Comparison of ENCODE assay signal across 7 cellular contexts in genomic region chr1:212234431-212235298, GRCh38. TPM values are rescaled to one million over a fixed set of nuclear protein-coding genes. Genes with fewer than 3 reads are reported as not detected.
A peak's percentile ranks its signal among the peaks of the same experiment; 100 is the strongest.
DNase-seq lines count a peak whose midpoint lies in the region; ATAC-seq, FAIRE-seq and TF ChIP-seq lines count a peak whose summit lies in the region.

No MANE protein-coding gene starts in this region.

- WGBS in GM23248 (ENCODE audit: low coverage in 1 of 2, low lambda C conversion rate in 2 of 2, missing lambda C conversion rate in 2 of 2), 2 experiments, result 38 to 41% methylated on average over 6 of the region's 6 CpGs

- H3K4me1 ChIP-seq in GM23248 (ENCODE audit: insufficient read depth) (peaks cover 22% of the 10 kb centered on the region), MM.1S (ENCODE audit: low read length) (peaks cover 57% of the 10 kb centered on the region)

- H2AFZ ChIP-seq in GM23248 (peak overlapping the region; percentile 43), MM.1S (ENCODE audit: low read length) (peak overlapping the region; percentile 35)

- no peak for TF ChIP-seq CTCF in MM.1S (IDR thresholded peaks at IDR 0.05; ENCODE audit: low read length)
- TF ChIP-seq CTCF in mesothelial cell of epicardium (IDR thresholded peaks at IDR 0.05; ENCODE audit: unreplicated experiment), result no peak

- TF ChIP-seq POLR2A in GM12891 (IDR thresholded peaks at IDR 0.05; ENCODE audit: low read depth, low read length), result no peak

- no peaks in the 10 kb centered on the region for H3K79me2 ChIP-seq in GM23248 (ENCODE audit: insufficient read depth)
- H3K79me2 ChIP-seq in MM.1S (ENCODE audit: low read length), result no peaks in the 10 kb centered on the region

- H3K27ac ChIP-seq in GM23248 (peak overlapping the region; percentile 65), MM.1S (ENCODE audit: low read length) (peak overlapping the region; percentile 29; the same call in 1 of the 2 replicates)

- H3K36me3 ChIP-seq in GM23248 (ENCODE audit: low read depth), result no peaks in the 10 kb centered on the region
- H3K36me3 ChIP-seq in MM.1S (replicated peaks; ENCODE audit: insufficient read depth, low read length), result no peaks in the 10 kb centered on the region

- H3K36me3 Mint-ChIP-seq in activated naive CD8-positive, alpha-beta T cell, result no peaks in the 10 kb centered on the region
- H3K36me3 Mint-ChIP-seq in stimulated activated naive B cell treated with anti-CD40 and anti-IgM and Interleukin-4, amounts not matched to agents 10 μg/mL and 1 μg/mL and 100 μg/mL, for 72 hours, result no peaks in the 10 kb centered on the region
- no peaks in the 10 kb centered on the region for H3K36me3 Mint-ChIP-seq in mesothelial cell of epicardium

- H3K9me3 Mint-ChIP-seq in activated naive CD8-positive, alpha-beta T cell (ENCODE audit: low read depth), result no peaks in the 10 kb centered on the region
- H3K9me3 Mint-ChIP-seq in stimulated activated naive B cell treated with anti-CD40 and anti-IgM and Interleukin-4, amounts not matched to agents 10 μg/mL and 1 μg/mL and 100 μg/mL, for 72 hours, result no peaks in the 10 kb centered on the region
- H3K9me3 Mint-ChIP-seq in mesothelial cell of epicardium, result no peaks in the 10 kb centered on the region

- peaks cover 6% of the 10 kb centered on the region for H3F3A ChIP-seq in GM23248 (ENCODE audit: insufficient read depth)
- H3F3A ChIP-seq in MM.1S (ENCODE audit: insufficient read depth, low read length), result peaks cover 16% of the 10 kb centered on the region; the same call in 1 of the 2 replicates

- H3K4me3 ChIP-seq in GM23248 (peak overlapping the region; percentile 46), MM.1S (ENCODE audit: low read length) (no peak overlapping the region)

- H3K4me3 Mint-ChIP-seq in activated naive CD8-positive, alpha-beta T cell, result peak overlapping the region; percentile 21
- no peak overlapping the region for H3K4me3 Mint-ChIP-seq in stimulated activated naive B cell treated with anti-CD40 and anti-IgM and Interleukin-4, amounts not matched to agents 10 μg/mL and 1 μg/mL and 100 μg/mL, for 72 hours
- no peak overlapping the region for H3K4me3 Mint-ChIP-seq in mesothelial cell of epicardium

- in situ Hi-C loops in GM23248 (cut with MboI), result no loop called here

- DNase-seq in GM12891 (ENCODE audit: insufficient read length, low spot score), result no peak
- peak; percentile 98 for DNase-seq in GM23248
- DNase-seq in MM.1S, result peak; percentile 79
- DNase-seq in hepatic stellate cell (ENCODE audit: low spot score), result peak; percentile 87
- peak; percentile 6 for DNase-seq in stimulated activated naive B cell treated with anti-CD40 and anti-IgM and Interleukin-4, amounts not matched to agents 10 μg/mL and 1 μg/mL and 100 μg/mL, for 72 hours
- DNase-seq in mesothelial cell of epicardium (ENCODE audit: low spot score in 2 of 2, unreplicated experiment in 2 of 2), result no peak

- peak; percentile 84 to 90 for ATAC-seq in stimulated activated naive B cell treated with anti-CD40 and anti-IgM and Interleukin-4, amounts not matched to agents 10 μg/mL and 1 μg/mL and 100 μg/mL, for 72 hours (replicated peaks)

- FAIRE-seq in GM12891 (lab: Jason Lieb, UNC), result peak; percentile 78

- H3K9me2 ChIP-seq in GM23248 (ENCODE audit: insufficient read depth) (no peaks in the 10 kb centered on the region), MM.1S (replicated peaks; ENCODE audit: insufficient read depth, low read length) (no peaks in the 10 kb centered on the region)

- H3K9me3 ChIP-seq in GM23248 (ENCODE audit: low read depth) (no peaks in the 10 kb centered on the region), MM.1S (replicated peaks; ENCODE audit: insufficient read depth, low read length) (no peaks in the 10 kb centered on the region)

- H4K20me1 ChIP-seq in GM23248 (ENCODE audit: insufficient read depth) (no peaks in the 10 kb centered on the region), MM.1S (ENCODE audit: insufficient read depth, low read length) (no peaks in the 10 kb centered on the region)

- H3K27me3 Mint-ChIP-seq in activated naive CD8-positive, alpha-beta T cell, result no peaks in the 10 kb centered on the region
- H3K27me3 Mint-ChIP-seq in stimulated activated naive B cell treated with anti-CD40 and anti-IgM and Interleukin-4, amounts not matched to agents 10 μg/mL and 1 μg/mL and 100 μg/mL, for 72 hours, result peaks cover 0 to 3% of the 10 kb centered on the region in 2 donors
- no peaks in the 10 kb centered on the region for H3K27me3 Mint-ChIP-seq in mesothelial cell of epicardium (ENCODE audit: low read depth)

- H3K4me2 ChIP-seq in GM23248 (ENCODE audit: unreplicated experiment), result peak overlapping the region; percentile 53
- peak overlapping the region; percentile 34 for H3K4me2 ChIP-seq in MM.1S (ENCODE audit: low read depth, low read length)

- peak overlapping the region; percentile 54 for H3K27ac Mint-ChIP-seq in activated naive CD8-positive, alpha-beta T cell
- H3K27ac Mint-ChIP-seq in stimulated activated naive B cell treated with anti-CD40 and anti-IgM and Interleukin-4, amounts not matched to agents 10 μg/mL and 1 μg/mL and 100 μg/mL, for 72 hours, result no peak overlapping the region
- no peak overlapping the region for H3K27ac Mint-ChIP-seq in mesothelial cell of epicardium

- H3K4me1 Mint-ChIP-seq in activated naive CD8-positive, alpha-beta T cell (ENCODE audit: low read depth), result peaks cover 26% of the 10 kb centered on the region
- H3K4me1 Mint-ChIP-seq in stimulated activated naive B cell treated with anti-CD40 and anti-IgM and Interleukin-4, amounts not matched to agents 10 μg/mL and 1 μg/mL and 100 μg/mL, for 72 hours, result peaks cover 5 to 15% of the 10 kb centered on the region in 2 donors
- no peaks in the 10 kb centered on the region for H3K4me1 Mint-ChIP-seq in mesothelial cell of epicardium

- H3K9ac ChIP-seq in GM23248, result peak overlapping the region; percentile 39
- no peak overlapping the region for H3K9ac ChIP-seq in MM.1S (ENCODE audit: low read length)

- no peaks in the 10 kb centered on the region for H3K27me3 ChIP-seq in GM23248 (replicated peaks; ENCODE audit: insufficient read depth)
- H3K27me3 ChIP-seq in MM.1S (replicated peaks; ENCODE audit: insufficient read depth, low read length), result no peaks in the 10 kb centered on the region

TF ChIP-seq in GM12891, 5 proteins besides CTCF, POLR2A, EP300 and RAD21:
- no peak for TF ChIP-seq PAX5 (IDR thresholded peaks at IDR 0.05; ENCODE audit: insufficient read depth, low read length, severe bottlenecking)
- no peak for TF ChIP-seq POU2F2 (IDR thresholded peaks at IDR 0.05; ENCODE audit: low read depth, low read length)
- TF ChIP-seq SPI1 (IDR thresholded peaks at IDR 0.05; ENCODE audit: low read depth, low read length), result no peak
- no peak for TF ChIP-seq POLR2AphosphoS5 (IDR thresholded peaks at IDR 0.05; ENCODE audit: low read depth, low read length)
- TF ChIP-seq TAF1 (IDR thresholded peaks at IDR 0.05; ENCODE audit: low read depth, low read length), result no peak

RNA-seq across cellular contexts. Expression of gene PPP2R5A, which starts 50.5 kb away (rescaled TPM):
- polyA plus RNA-seq in GM12891 (2012; ENCODE audit: low read depth, missing spikeins), result 20.7 TPM
- total RNA-seq in GM23248 (2014; rRNA removed; shearing (Covaris generic)), result 31.7 and 37.9 TPM in 2 replicates
- 13.9 and 14.2 TPM in 2 replicates for polyA plus RNA-seq in GM23248 (2016; fragmentation: Nextera tagmentation; extraction: Ambion mirVana)
- total RNA-seq in mesothelial cell of epicardium, result 10.1 to 11.6 TPM (median 10.7 TPM) in 3 replicates

Comparison
In these comparisons a context has a peak if more than half of its experiments do, and no peak if none do; other contexts are left out.
1. DNase-seq: peak in GM23248 (single experiment), MM.1S (single experiment), hepatic stellate cell (single experiment) and stimulated activated naive B cell treated with anti-CD40 and anti-IgM and Interleukin-4, amounts not matched to agents 10 μg/mL and 1 μg/mL and 100 μg/mL, for 72 hours (single experiment); none in GM12891 (single experiment) and mesothelial cell of epicardium (0 of 2).